In the genomic region with DNA sequence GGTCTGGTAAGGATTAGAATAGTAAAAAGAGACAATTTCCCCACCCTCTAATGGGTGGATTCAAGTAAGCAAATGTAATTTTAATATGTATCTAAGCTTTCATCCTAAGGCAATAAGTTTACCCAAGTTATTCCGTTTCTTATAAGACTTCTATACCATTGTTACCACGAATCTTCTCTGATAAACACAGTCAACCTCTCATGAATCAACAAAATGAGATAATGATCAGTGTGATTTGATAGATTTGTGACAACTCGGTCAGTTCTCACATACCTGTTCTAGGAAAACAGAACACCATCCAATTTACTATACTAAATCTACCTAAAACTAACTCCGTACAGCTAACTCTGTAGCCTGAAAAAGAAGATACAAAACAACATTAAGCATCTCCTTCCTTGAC, we compare ENCODE assay signal across 27 cellular contexts.
DNase-seq lines count a peak whose midpoint lies in the region; TF ChIP-seq lines count a peak whose summit lies in the region.
"Had no signal": no experiment of that assay in that cellular context is flagged by ENCODE, and none has a peak within 500 bp of the region (broad histone marks: within the 10 kb centered on the region; RNA-seq: fewer than 3 reads in every experiment).

No MANE protein-coding gene starts in this region.

- H3K36me3 Mint-ChIP-seq in endodermal cell (ENCODE audit: low read depth): no peaks in the 10 kb centered on the region
- H3K36me3 Mint-ChIP-seq: CD14-positive monocyte; CD4-positive, alpha-beta memory T cell; CD4-positive, CD25-positive, alpha-beta regulatory T cell; CD8-positive, alpha-beta memory T cell; CD8-positive, alpha-beta T cell had no signal

- no peak overlapping the region for H3K9ac ChIP-seq in endodermal cell (ENCODE audit: extremely low read depth, low read length, poor library complexity, severe bottlenecking)
- H3K9ac ChIP-seq: BLaER1; BLaER1 treated with 17β-estradiol and CSF1 and Interleukin-3, amounts not matched to agents 10 nM and 100 nM had no signal

- H3K27me3 Mint-ChIP-seq in endodermal cell (ENCODE audit: insufficient read depth): peaks cover 34% of the 10 kb centered on the region

- no peak overlapping the region for H3K27ac Mint-ChIP-seq in endodermal cell
- H3K27ac Mint-ChIP-seq: B cell; CD14-positive monocyte; CD4-positive, alpha-beta memory T cell; CD4-positive, alpha-beta T cell; CD4-positive, CD25-positive, alpha-beta regulatory T cell; CD8-positive, alpha-beta memory T cell; CD8-positive, alpha-beta T cell had no signal

- peaks cover under 1% of the 10 kb centered on the region for H3K9me3 Mint-ChIP-seq in endodermal cell
- H3K9me3 Mint-ChIP-seq: CD4-positive, alpha-beta memory T cell; CD4-positive, alpha-beta T cell; CD4-positive, CD25-positive, alpha-beta regulatory T cell; CD8-positive, alpha-beta memory T cell; CD8-positive, alpha-beta T cell had no signal

- H3K4me1 Mint-ChIP-seq in endodermal cell: peaks cover 28% of the 10 kb centered on the region
- H3K4me1 Mint-ChIP-seq: B cell; CD14-positive monocyte; CD4-positive, alpha-beta memory T cell; CD4-positive, CD25-positive, alpha-beta regulatory T cell; CD8-positive, alpha-beta memory T cell had no signal

- peaks cover 4% of the 10 kb centered on the region for H3K27me3 ChIP-seq in endodermal cell (ENCODE audit: control insufficient read depth, insufficient read depth, low read length, poor library complexity, severe bottlenecking)
- H3K27me3 ChIP-seq: BE2C; BLaER1; BLaER1 treated with 17β-estradiol and CSF1 and Interleukin-3, amounts not matched to agents 10 nM and 100 nM had no signal

- peak overlapping the region; percentile 6 for H3K4me3 Mint-ChIP-seq in endodermal cell
- H3K4me3 Mint-ChIP-seq: B cell; CD14-positive monocyte; CD4-positive, alpha-beta memory T cell; CD4-positive, alpha-beta T cell; CD4-positive, CD25-positive, alpha-beta regulatory T cell; CD8-positive, alpha-beta memory T cell; CD8-positive, alpha-beta T cell had no signal

- WGBS in endodermal cell (ENCODE audit: insufficient coverage in 1 of 2, insufficient read length in 1 of 2), 2 experiments: 69% methylated on average over 4 of the region's 4 CpGs; no CpG with 5 or more reads in 1 of the 2 experiments

- peak overlapping the region; percentile 21 for H3K4me3 ChIP-seq in endodermal cell (ENCODE audit: low read length)
- H3K4me3 ChIP-seq: A549; BLaER1; BLaER1 treated with 17β-estradiol and CSF1 and Interleukin-3, amounts not matched to agents 10 nM and 100 nM had no signal

- peaks cover 5% of the 10 kb centered on the region for H3K9me3 ChIP-seq in endodermal cell (ENCODE audit: control insufficient read depth, low read length)
- H3K9me3 ChIP-seq: A549; BE2C; BLaER1; BLaER1 treated with 17β-estradiol and CSF1 and Interleukin-3, amounts not matched to agents 10 nM and 100 nM; Caco-2 had no signal

- H3K27ac ChIP-seq in endodermal cell (ENCODE audit: low read depth, low read length): no peak overlapping the region
- H3K27ac ChIP-seq: 22Rv1; A549; BLaER1; BLaER1 treated with 17β-estradiol and CSF1 and Interleukin-3, amounts not matched to agents 10 nM and 100 nM; C4-2B had no signal

- peaks cover 5% of the 10 kb centered on the region for H3K4me1 ChIP-seq in endodermal cell (ENCODE audit: control insufficient read depth, insufficient read depth, low read length)
- H3K4me1 ChIP-seq: A549; BLaER1; BLaER1 treated with 17β-estradiol and CSF1 and Interleukin-3, amounts not matched to agents 10 nM and 100 nM had no signal

- no peaks in the 10 kb centered on the region for H3K36me3 ChIP-seq in endodermal cell (ENCODE audit: control insufficient read depth, insufficient read depth, low read length)
- H3K36me3 ChIP-seq: BE2C; BLaER1; BLaER1 treated with 17β-estradiol and CSF1 and Interleukin-3, amounts not matched to agents 10 nM and 100 nM had no signal

- DNase-seq in endodermal cell (no peak), UCSD-AML1 (lab: John Stamatoyannopoulos, UW; ENCODE audit: unreplicated experiment) (no peak)
- DNase-seq: 8988T; ACHN; AML-193; BE2C; C1 segment of cervical spinal cord; Calu3; CD4-positive, alpha-beta memory T cell; CD4-positive, alpha-beta T cell; CD4-positive, CD25-positive, alpha-beta regulatory T cell; CD8-positive, alpha-beta memory T cell; CD8-positive, alpha-beta T cell; COR-L47; DMS 273 treated with DMSO at 0.1 percent for 48 hours; DMS79; DMS79 treated with DMSO at 0.1 percent for 48 hours; DND-41; EL had no signal

- no peak for TF ChIP-seq CTCF in endodermal cell (conservative IDR thresholded peaks at IDR 0.05)
